In the genomic region with DNA sequence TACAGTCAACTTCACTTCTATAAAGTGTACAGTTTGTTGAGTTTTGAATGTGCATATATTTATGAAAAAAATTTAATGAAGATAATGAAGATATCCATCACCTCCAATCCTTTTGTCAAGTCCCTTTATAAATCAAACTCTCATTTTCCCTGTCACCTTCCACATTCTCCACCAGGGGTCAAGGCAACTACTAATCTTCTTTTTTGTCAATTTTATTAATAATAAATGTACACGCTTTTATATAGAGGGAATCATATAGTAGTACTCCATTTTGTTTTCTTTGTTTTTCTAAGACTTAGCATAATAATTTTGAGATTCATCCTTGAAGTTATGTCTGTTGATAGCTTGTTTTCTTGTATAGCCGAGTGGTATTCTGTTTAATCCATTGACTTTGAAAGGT, we compare ENCODE assay signal across 25 cellular contexts.
"Had no signal": no experiment of that assay in that cellular context is flagged by ENCODE, and none has a peak within 500 bp of the region (broad histone marks: within the 10 kb centered on the region; RNA-seq: fewer than 3 reads in every experiment).

No MANE protein-coding gene starts in this region.

- FAIRE-seq: keratinocyte had no signal

- H3K36me3 Mint-ChIP-seq: activated CD4-positive, alpha-beta memory T cell treated with anti-CD3 and anti-CD28 coated beads for 36 hours; stimulated activated naive B cell treated with anti-CD40 and anti-IgM and Interleukin-4, amounts not matched to agents 10 μg/mL and 1 μg/mL and 100 μg/mL, for 72 hours had no signal

- H3K36me3 ChIP-seq: esophagus squamous epithelium, right atrium auricular region, suprapubic skin, tibial artery had no signal

- H3K4me1 ChIP-seq: esophagus squamous epithelium, parathyroid adenoma, right atrium auricular region, suprapubic skin, tibial artery had no signal

- H3K4me3 Mint-ChIP-seq: activated CD4-positive, alpha-beta memory T cell treated with anti-CD3 and anti-CD28 coated beads for 36 hours; activated CD4-positive, alpha-beta T cell treated with anti-CD3 and anti-CD28 coated beads, Interleukin-2, amount 10 ng/mL, durations not matched to agents 24 days and 14 days; activated T-cell treated with anti-CD3 and anti-CD28 coated beads, Interleukin-2, amount 50 U/mL, for 24 hours; activated T-helper 17 cell treated with anti-CD3 and anti-CD28 coated beads, Interleukin-2, amount 50 U/mL, for 72 hours; stimulated activated naive B cell treated with anti-CD40 and anti-IgM and Interleukin-4, amounts not matched to agents 10 μg/mL and 1 μg/mL and 100 μg/mL, for 72 hours; T-helper 17 cell had no signal

- DNase-seq: activated CD4-positive, alpha-beta memory T cell treated with anti-CD3 and anti-CD28 coated beads for 36 hours; activated CD4-positive, alpha-beta T cell treated with anti-CD3 and anti-CD28 coated beads, Interleukin-2, amount 10 ng/mL, durations not matched to agents 24 days and 14 days; activated CD4-positive, CD25-positive, alpha-beta regulatory T cell treated with anti-CD3 and anti-CD28 coated beads, Interleukin-2, amount 50 U/mL, for 72 hours; activated CD8-positive, alpha-beta memory T cell treated with anti-CD3 and anti-CD28 coated beads, Interleukin-2, amount 50 U/mL, for 48 hours; activated gamma-delta T cell treated with Interleukin-2 at 50 U/mL for 16 hours; activated naive CD4-positive, alpha-beta T cell treated with anti-CD3 and anti-CD28 coated beads, Interleukin-2, amount 50 U/mL, for 16 hours; activated T-cell treated with anti-CD3 and anti-CD28 coated beads, Interleukin-2, amount 50 U/mL, for 24 hours; amniotic stem cell; caudate nucleus; esophagus squamous epithelium; foreskin melanocyte; left cardiac atrium; left ventricle myocardium superior; occipital lobe; stimulated activated CD4-positive, alpha-beta T cell treated with anti-CD3 and anti-CD28 coated beads, Interleukin-15, amount 100 ng/mL, for 24 hours; stimulated activated CD4-positive, alpha-beta T cell treated with anti-CD3 and anti-CD28 coated beads, Interleukin-2, amount 100 ng/mL, for 24 hours; stimulated activated naive B cell treated with anti-CD40 and anti-IgM and Interleukin-4, amounts not matched to agents 10 μg/mL and 1 μg/mL and 100 μg/mL, for 72 hours; T-helper 17 cell; T1000; tibial artery had no signal

- H3K27me3 Mint-ChIP-seq: activated CD4-positive, alpha-beta memory T cell treated with anti-CD3 and anti-CD28 coated beads for 36 hours; activated CD4-positive, alpha-beta T cell treated with anti-CD3 and anti-CD28 coated beads, Interleukin-2, amount 10 ng/mL, durations not matched to agents 24 days and 14 days; activated T-cell treated with anti-CD3 and anti-CD28 coated beads, Interleukin-2, amount 50 U/mL, for 24 hours; activated T-helper 17 cell treated with anti-CD3 and anti-CD28 coated beads, Interleukin-2, amount 50 U/mL, for 72 hours; stimulated activated naive B cell treated with anti-CD40 and anti-IgM and Interleukin-4, amounts not matched to agents 10 μg/mL and 1 μg/mL and 100 μg/mL, for 72 hours; T-helper 17 cell had no signal

- ATAC-seq: activated T-helper 17 cell treated with anti-CD3 and anti-CD28 coated beads, Interleukin-2, amount 50 U/mL, for 72 hours; left cardiac atrium; left ventricle myocardium superior; stimulated activated naive B cell treated with anti-CD40 and anti-IgM and Interleukin-4, amounts not matched to agents 10 μg/mL and 1 μg/mL and 100 μg/mL, for 72 hours; T-helper 17 cell had no signal

- H3K9ac ChIP-seq: parathyroid adenoma had no signal

- H3K27me3 ChIP-seq: esophagus squamous epithelium, right atrium auricular region, suprapubic skin, tibial artery had no signal

- H3K27ac ChIP-seq: esophagus squamous epithelium, parathyroid adenoma, right atrium auricular region, suprapubic skin, tibial artery had no signal

- H3K4me1 Mint-ChIP-seq: activated CD4-positive, alpha-beta T cell treated with anti-CD3 and anti-CD28 coated beads, Interleukin-2, amount 10 ng/mL, durations not matched to agents 24 days and 14 days; activated T-helper 17 cell treated with anti-CD3 and anti-CD28 coated beads, Interleukin-2, amount 50 U/mL, for 72 hours; stimulated activated naive B cell treated with anti-CD40 and anti-IgM and Interleukin-4, amounts not matched to agents 10 μg/mL and 1 μg/mL and 100 μg/mL, for 72 hours; T-helper 17 cell had no signal

- H2AFZ ChIP-seq: parathyroid adenoma had no signal

- H3K4me3 ChIP-seq: esophagus squamous epithelium, right atrium auricular region, suprapubic skin, tibial artery had no signal

- H3K79me2 ChIP-seq: parathyroid adenoma had no signal

- H3K9me3 ChIP-seq: esophagus squamous epithelium, right atrium auricular region, suprapubic skin, tibial artery had no signal

- H3K27ac Mint-ChIP-seq: activated CD4-positive, alpha-beta memory T cell treated with anti-CD3 and anti-CD28 coated beads for 36 hours; activated CD4-positive, alpha-beta T cell treated with anti-CD3 and anti-CD28 coated beads, Interleukin-2, amount 10 ng/mL, durations not matched to agents 24 days and 14 days; activated T-cell treated with anti-CD3 and anti-CD28 coated beads, Interleukin-2, amount 50 U/mL, for 24 hours; activated T-helper 17 cell treated with anti-CD3 and anti-CD28 coated beads, Interleukin-2, amount 50 U/mL, for 72 hours; stimulated activated naive B cell treated with anti-CD40 and anti-IgM and Interleukin-4, amounts not matched to agents 10 μg/mL and 1 μg/mL and 100 μg/mL, for 72 hours; T-helper 17 cell had no signal
